1 cellular context compared by ENCODE assay signal in the genomic region with DNA sequence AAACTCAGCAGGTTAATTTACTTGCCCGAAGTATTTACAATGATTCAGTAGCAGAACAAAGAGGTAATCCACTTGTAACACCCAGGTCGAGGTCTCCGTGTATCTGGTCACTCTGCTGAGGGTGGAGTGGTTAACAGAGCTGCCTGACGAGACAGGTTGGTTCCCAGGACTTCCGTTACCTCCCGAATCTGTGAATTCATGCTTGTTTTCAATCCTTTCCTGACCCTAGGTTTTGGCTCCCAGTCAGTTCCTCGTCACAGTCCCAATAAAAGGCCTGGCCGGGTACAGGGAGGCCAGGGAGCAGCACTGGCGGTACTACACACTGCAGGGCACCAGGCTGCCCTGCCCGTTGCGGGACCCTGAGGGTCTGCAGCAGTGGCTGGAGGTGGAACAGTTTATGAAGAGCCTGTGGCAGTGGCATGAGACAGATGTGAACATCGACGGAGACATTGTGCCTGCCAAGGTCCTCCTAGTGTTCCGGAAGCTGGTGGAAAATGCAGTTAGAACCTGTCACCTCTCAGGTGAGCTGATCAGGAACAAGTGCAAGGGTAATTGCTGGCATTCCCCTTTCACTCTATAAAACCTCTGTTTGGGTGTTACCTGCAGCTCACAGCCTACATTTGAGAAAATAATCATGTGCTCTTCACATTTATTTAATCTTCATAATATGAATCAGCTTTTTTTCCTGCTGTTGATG.
TF ChIP-seq lines count a peak whose summit lies in the region.

No MANE protein-coding gene starts in this region.

TF ChIP-seq in H1, 55 proteins besides CTCF, POLR2A, EP300 and RAD21:
- TF ChIP-seq KDM1A (IDR thresholded peaks at IDR 0.05; ENCODE audit: borderline replicate concordance, low read length) (no peak), RBBP5 (IDR thresholded peaks at IDR 0.05; ENCODE audit: borderline replicate concordance, low read depth, low read length) (no peak), CTBP2 (IDR thresholded peaks at IDR 0.05; ENCODE audit: borderline replicate concordance, insufficient read depth, insufficient read length, low read length) (no peak), TAF7 (optimal IDR thresholded peaks at IDR 0.05; ENCODE audit: borderline replicate concordance, low read depth, low read length) (no peak), YY1 (IDR thresholded peaks at IDR 0.05; ENCODE audit: low read depth, low read length) (no peak), BACH1 (IDR thresholded peaks at IDR 0.05; ENCODE audit: low read length) (no peak), RXRA (IDR thresholded peaks at IDR 0.05; ENCODE audit: insufficient read depth, low read depth, low read length) (no peak), JUN (IDR thresholded peaks at IDR 0.05; ENCODE audit: low read depth, low read length) (no peak), SIN3A (conservative IDR thresholded peaks at IDR 0.05 in 1 of 2, IDR thresholded peaks at IDR 0.05 in 1 of 2; ENCODE audit: low read depth in 1 of 2, low read length in 2 of 2) (no peak), GABPA (IDR thresholded peaks at IDR 0.05; ENCODE audit: borderline replicate concordance, insufficient read depth, low read length) (no peak), HDAC6 (IDR thresholded peaks at IDR 0.05; ENCODE audit: low read depth, low read length) (no peak), JUND (IDR thresholded peaks at IDR 0.05; ENCODE audit: low read length) (no peak), ZNF274 (IDR thresholded peaks at IDR 0.05; ENCODE audit: borderline replicate concordance, extremely low read depth, low read length) (no peak), RFX5 (IDR thresholded peaks at IDR 0.05; ENCODE audit: borderline replicate concordance, low read depth, low read length) (no peak)
- TF ChIP-seq, protein P1, sequence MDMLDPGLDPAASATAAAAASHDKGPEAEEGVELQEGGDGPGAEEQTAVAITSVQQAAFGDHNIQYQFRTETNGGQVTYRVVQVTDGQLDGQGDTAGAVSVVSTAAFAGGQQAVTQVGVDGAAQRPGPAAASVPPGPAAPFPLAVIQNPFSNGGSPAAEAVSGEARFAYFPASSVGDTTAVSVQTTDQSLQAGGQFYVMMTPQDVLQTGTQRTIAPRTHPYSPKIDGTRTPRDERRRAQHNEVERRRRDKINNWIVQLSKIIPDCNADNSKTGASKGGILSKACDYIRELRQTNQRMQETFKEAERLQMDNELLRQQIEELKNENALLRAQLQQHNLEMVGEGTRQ (IDR thresholded peaks at IDR 0.05; ENCODE audit: low read length): no peak
